7 cellular contexts compared by ENCODE assay signal in the genomic region with DNA sequence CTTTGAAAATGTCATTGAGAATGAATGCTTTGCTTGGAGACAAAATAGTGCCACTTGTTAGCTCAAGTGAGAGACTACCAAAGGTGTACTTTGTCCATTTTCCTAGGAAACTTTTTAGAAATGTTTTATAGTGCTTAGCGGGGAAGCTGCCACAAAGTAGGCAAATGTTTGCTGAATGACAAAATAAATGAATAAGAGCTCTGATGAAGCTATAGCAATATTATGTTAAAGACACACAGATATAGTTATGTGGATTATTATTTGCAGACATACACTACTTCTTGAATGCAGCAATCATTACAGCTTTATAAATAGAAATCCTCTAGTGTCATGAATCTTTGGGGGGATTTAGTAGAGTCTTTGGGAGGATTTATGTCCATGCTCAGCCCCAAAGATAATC.
"Had no signal": no experiment of that assay in that cellular context is flagged by ENCODE, and none has a peak within 500 bp of the region (broad histone marks: within the 10 kb centered on the region; RNA-seq: fewer than 3 reads in every experiment).

No MANE protein-coding gene starts in this region.

- ATAC-seq: HepG2, K562 had no signal

- FAIRE-seq: HepG2, HTR-8/SVneo, K562 had no signal

- H3K27me3 Mint-ChIP-seq: IgD-negative memory B cell had no signal

- DNase-seq: IMR-90, KBM-7 had no signal

- H3K27ac Mint-ChIP-seq: IgD-negative memory B cell had no signal

- H3K4me3 ChIP-seq: K562 had no signal

- H3K27ac ChIP-seq: HL-60 had no signal

- H3K4me1 Mint-ChIP-seq: IgD-negative memory B cell had no signal

- H3K36me3 Mint-ChIP-seq: IgD-negative memory B cell had no signal

- H3K4me3 Mint-ChIP-seq: IgD-negative memory B cell had no signal
